In the genomic region with DNA sequence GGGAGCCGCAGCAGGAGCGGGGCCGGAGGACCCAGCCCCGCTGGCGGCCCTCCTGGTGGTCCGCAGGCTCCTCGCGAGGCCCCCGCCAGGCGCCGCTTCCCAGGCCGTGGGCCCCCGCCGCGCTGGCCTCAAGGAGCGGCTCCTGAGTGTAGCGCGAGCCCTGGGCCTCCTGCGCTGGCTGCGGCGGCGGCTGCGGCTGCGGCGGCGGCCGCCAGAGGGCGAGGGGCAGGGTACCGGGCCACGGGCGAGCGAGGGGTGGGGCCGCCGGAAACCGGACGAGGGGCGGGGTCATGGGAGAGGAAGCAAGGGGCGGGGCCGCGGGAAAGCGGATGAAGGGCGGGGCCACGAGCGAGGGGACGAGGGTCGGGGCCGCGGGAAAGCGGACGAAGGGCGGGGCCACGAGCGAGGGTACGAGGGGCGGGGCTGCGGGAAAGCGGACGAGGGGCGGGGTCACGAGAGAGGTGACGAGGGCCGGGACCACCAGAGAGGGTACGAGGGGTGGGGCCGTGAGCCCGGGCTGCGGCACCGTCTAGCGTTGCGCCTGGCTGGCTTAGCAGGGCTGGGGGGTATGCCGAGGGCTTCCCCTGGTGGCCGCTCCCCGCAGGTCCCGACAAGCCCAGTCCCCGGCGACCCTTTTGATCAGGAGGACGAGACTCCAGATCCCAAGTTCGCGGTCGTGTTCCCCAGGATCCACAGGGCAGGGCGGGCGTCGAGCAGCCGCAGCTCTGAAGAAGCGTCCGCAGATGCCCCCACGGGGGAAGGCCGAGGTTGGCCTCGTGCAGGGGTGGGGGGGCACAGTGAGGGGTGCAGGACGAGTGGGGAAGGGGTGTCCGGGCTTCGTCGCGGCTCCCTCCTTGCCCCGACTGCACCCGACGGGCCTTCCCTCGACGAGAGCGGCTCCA, we compare ENCODE assay signal across 8 cellular contexts. TPM values are rescaled to one million over a fixed set of nuclear protein-coding genes. Genes with fewer than 3 reads are reported as not detected.
DNase-seq lines count a peak whose midpoint lies in the region; ATAC-seq and TF ChIP-seq lines count a peak whose summit lies in the region.

No MANE protein-coding gene starts in this region.

- H3K9me3 ChIP-seq in DOHH2 (ENCODE audit: control insufficient read depth, insufficient read depth, low read length) (no peaks in the 10 kb centered on the region), HCT116 (ENCODE audit: control insufficient read depth in 1 of 2, insufficient read depth in 1 of 2, low read depth in 1 of 2, low read length in 2 of 2) (no peaks in the 10 kb centered on the region), SK-N-SH (no peaks in the 10 kb centered on the region), subcutaneous abdominal adipose tissue (ENCODE audit: control insufficient read depth in 5 of 5, low read length in 5 of 5) (no peaks in the 10 kb centered on the region)

- POLR2A ChIA-PET in HCT116 (lab: Charles Lee) = no interaction called here
- POLR2A ChIA-PET in SK-N-SH (lab: Yijun Ruan, JAX) = interaction anchor here (2.6 kb wide), 1 partner anchor 20 kb away, joined by 6 read pairs; no protein-coding TSS in a partner anchor

- TF ChIP-seq POLR2A in HCT116 (IDR thresholded peaks at IDR 0.05; ENCODE audit: borderline replicate concordance, extremely low read depth, insufficient read depth, insufficient read length) = no peak
- peak; percentile 46 for TF ChIP-seq POLR2A in NB4 (IDR thresholded peaks at IDR 0.05; ENCODE audit: extremely low read depth, insufficient read length)

- H3K4me1 Mint-ChIP-seq in activated naive CD4-positive, alpha-beta T cell treated with anti-CD3 and anti-CD28 coated beads, Interleukin-2, amount 50 U/mL, for 24 hours = peaks cover 4% of the 10 kb centered on the region

- H4K20me1 ChIP-seq in DOHH2 (ENCODE audit: control insufficient read depth, insufficient read depth, low read depth, low read length) = no peaks in the 10 kb centered on the region
- H4K20me1 ChIP-seq in HCT116 (ENCODE audit: insufficient read depth) = no peaks in the 10 kb centered on the region
- no peaks in the 10 kb centered on the region for H4K20me1 ChIP-seq in SK-N-SH (ENCODE audit: insufficient read depth)

- no peak; the same call in 1 of the 2 replicates for TF ChIP-seq RAD21 in HCT116 (IDR thresholded peaks at IDR 0.05; ENCODE audit: low read depth)
- TF ChIP-seq RAD21 in SK-N-SH (IDR thresholded peaks at IDR 0.05; ENCODE audit: low read length) = peak; percentile 34

- H3K27me3 ChIP-seq in DOHH2 (ENCODE audit: control insufficient read depth, low read length) = peaks cover 62% of the 10 kb centered on the region
- H3K27me3 ChIP-seq in HCT116 (ENCODE audit: insufficient read depth, low read length) = no peaks in the 10 kb centered on the region
- no peaks in the 10 kb centered on the region for H3K27me3 ChIP-seq in SK-N-SH (ENCODE audit: insufficient read depth)
- H3K27me3 ChIP-seq in subcutaneous abdominal adipose tissue (ENCODE audit: control insufficient read depth in 5 of 5, insufficient read depth in 4 of 5, low read length in 5 of 5) = no peaks in the 10 kb centered on the region

- peak in 1 of 2 experiments; percentile 68; a peak in 1 of 4 replicates for TF ChIP-seq EP300 in SK-N-SH (IDR thresholded peaks at IDR 0.05; ENCODE audit: borderline replicate concordance in 1 of 2, low read depth in 1 of 2, low read length in 1 of 2)

- peak overlapping the region; percentile 35; the same call in 1 of the 2 replicates for H3K9ac ChIP-seq in HCT116 (ENCODE audit: low read length)
- peak overlapping the region; percentile 47; the same call in 1 of the 2 replicates for H3K9ac ChIP-seq in SK-N-SH
- H3K9ac ChIP-seq in subcutaneous abdominal adipose tissue (ENCODE audit: low read length in 5 of 5) = peak overlapping the region in 3 of 5 donors; percentile 63 to 89 (median 88)

- H3K4me1 ChIP-seq in DOHH2 (ENCODE audit: control insufficient read depth, low read length) (peaks cover 30% of the 10 kb centered on the region), HCT116 (ENCODE audit: control insufficient read depth in 1 of 2, insufficient read depth in 2 of 2, low read length in 2 of 2) (peaks cover 10 to 31% of the 10 kb centered on the region in 2 experiments; a peak in 3 of 4 replicates), SK-N-SH (ENCODE audit: control insufficient read depth in 1 of 2, insufficient read depth in 2 of 2, low read depth in 1 of 2, low read length in 1 of 2) (peaks cover 0 to 16% of the 10 kb centered on the region in 2 experiments; a peak in 1 of 4 replicates), subcutaneous abdominal adipose tissue (ENCODE audit: control insufficient read depth in 5 of 5, insufficient read depth in 5 of 5, low read length in 5 of 5) (peaks cover 0 to 30% (median 25%) of the 10 kb centered on the region in 5 donors)

- no peaks in the 10 kb centered on the region for H3K36me3 Mint-ChIP-seq in activated naive CD4-positive, alpha-beta T cell treated with anti-CD3 and anti-CD28 coated beads, Interleukin-2, amount 50 U/mL, for 24 hours

- H3F3A ChIP-seq in DOHH2 (ENCODE audit: control insufficient read depth, insufficient read depth) (no peaks in the 10 kb centered on the region), SK-N-SH (replicated peaks; ENCODE audit: insufficient read depth) (no peaks in the 10 kb centered on the region)

- WGBS in SK-N-SH (ENCODE audit: low lambda C conversion rate) = 14% methylated on average over 75 of the region's 99 CpGs

- H3K79me2 ChIP-seq in DOHH2 (ENCODE audit: control insufficient read depth, low read length) (no peaks in the 10 kb centered on the region), HCT116 (ENCODE audit: insufficient read depth, low read length) (no peaks in the 10 kb centered on the region), SK-N-SH (ENCODE audit: insufficient read depth) (no peaks in the 10 kb centered on the region)

- RAD21 ChIA-PET in HCT116 (lab: Charles Lee; ENCODE audit: low non-redundant PET in 1 of 2, low total read pairs in 2 of 2, uncharacterized antibody in 2 of 2, unreplicated experiment in 2 of 2) = interaction anchor here in 1 of 2 experiments (0.6 kb wide), 1 partner anchor 11 kb away, joined by 3 read pairs; no protein-coding TSS in a partner anchor

- no peak overlapping the region for H3K27ac ChIP-seq in DOHH2 (ENCODE audit: low read depth, low read length)
- peak overlapping the region; percentile 60; the same call in 1 of the 2 replicates for H3K27ac ChIP-seq in HCT116 (ENCODE audit: low read depth, low read length)
- H3K27ac ChIP-seq in SK-N-SH (ENCODE audit: low read depth in 2 of 2, low read length in 1 of 2) = peak overlapping the region in 1 of 2 experiments; percentile 53; a peak in 1 of 4 replicates
- peak overlapping the region; percentile 62 for H3K27ac ChIP-seq in subcutaneous abdominal adipose tissue (ENCODE audit: low read depth, low read length)

- no peaks in the 10 kb centered on the region for H3K27me3 Mint-ChIP-seq in activated naive CD4-positive, alpha-beta T cell treated with anti-CD3 and anti-CD28 coated beads, Interleukin-2, amount 50 U/mL, for 24 hours

- peak; percentile 93 for ATAC-seq in HCT116

- intact Hi-C loops in HCT116 (cut with micrococcal nuclease) = no loop called here

- H3K27ac Mint-ChIP-seq in activated naive CD4-positive, alpha-beta T cell treated with anti-CD3 and anti-CD28 coated beads, Interleukin-2, amount 50 U/mL, for 24 hours = no peak overlapping the region

- no TSS peak for BruUV-seq in HCT116 (replicated peaks; lab: Mats Ljungman, UMichigan)

- H3K4me2 ChIP-seq in DOHH2 (ENCODE audit: low read length) = peak overlapping the region; percentile 80
- H3K4me2 ChIP-seq in HCT116 (ENCODE audit: low read length) = peak overlapping the region; percentile 71
- H3K4me2 ChIP-seq in SK-N-SH = peak overlapping the region; percentile 93

- H3K9me3 Mint-ChIP-seq in activated naive CD4-positive, alpha-beta T cell treated with anti-CD3 and anti-CD28 coated beads, Interleukin-2, amount 50 U/mL, for 24 hours = no peaks in the 10 kb centered on the region

- peak; percentile 71 for DNase-seq in HCT116 (ENCODE audit: low read depth, low spot score)
- peak; percentile 89 for DNase-seq in NB4 (ENCODE audit: low read depth)
- DNase-seq in SK-N-SH = peak; percentile 100
- peak; percentile 91 for DNase-seq in glomerular visceral epithelial cell (ENCODE audit: extremely low spot score)
- DNase-seq in nucleus accumbens (lab: John Stamatoyannopoulos, UW) = peak; percentile 30 to 97 (median 86)

- no peak overlapping the region for H2AFZ ChIP-seq in HCT116 (ENCODE audit: low read depth, low read length, poor library complexity, severe bottlenecking)
- H2AFZ ChIP-seq in SK-N-SH (ENCODE audit: low read depth) = peak overlapping the region; percentile 83; the same call in 1 of the 2 replicates

- H3K9me2 ChIP-seq in DOHH2 (replicated peaks; ENCODE audit: control insufficient read depth, low read length) (no peaks in the 10 kb centered on the region), HCT116 (ENCODE audit: insufficient read depth) (no peaks in the 10 kb centered on the region), SK-N-SH (no peaks in the 10 kb centered on the region)

- peak overlapping the region; percentile 74 for H3K4me3 Mint-ChIP-seq in activated naive CD4-positive, alpha-beta T cell treated with anti-CD3 and anti-CD28 coated beads, Interleukin-2, amount 50 U/mL, for 24 hours

- CTCF ChIA-PET in HCT116 (lab: Charles Lee) (interaction anchor here (0.7 to 4.3 kb wide), 3 partner anchors 12 to 43 kb away, joined by 3 to 45 read pairs (median 9); no protein-coding TSS in a partner anchor), SK-N-SH (lab: Yijun Ruan, JAX) (interaction anchor here (0.9 to 4.3 kb wide), 23 partner anchors 10 to 164 kb away, joined by 3 to 41 read pairs (median 5); a partner anchor contains a TSS)

- H3K36me3 ChIP-seq in DOHH2 (ENCODE audit: control insufficient read depth, low read length) (no peaks in the 10 kb centered on the region), HCT116 (ENCODE audit: control insufficient read depth in 1 of 2, insufficient read depth in 2 of 2, low read length in 2 of 2) (no peaks in the 10 kb centered on the region), SK-N-SH (replicated peaks in 1 of 2; ENCODE audit: control insufficient read depth in 1 of 2, insufficient read depth in 2 of 2, low read length in 1 of 2) (no peaks in the 10 kb centered on the region), subcutaneous abdominal adipose tissue (ENCODE audit: control insufficient read depth in 5 of 5, insufficient read depth in 5 of 5, low read length in 5 of 5) (peaks cover 0 to 9% (median 0%) of the 10 kb centered on the region in 5 donors)

- H3K4me3 ChIP-seq in DOHH2 (ENCODE audit: low read length) = peak overlapping the region; percentile 72
- peak overlapping the region; percentile 38 to 39 for H3K4me3 ChIP-seq in HCT116 (replicated peaks in 1 of 2; ENCODE audit: low read depth in 1 of 2, low read length in 2 of 2)
- H3K4me3 ChIP-seq in NB4 (ENCODE audit: low read depth, low read length) = peak overlapping the region; percentile 56
- peak overlapping the region; percentile 62 to 64 for H3K4me3 ChIP-seq in SK-N-SH (ENCODE audit: low read depth in 2 of 2, low read length in 1 of 2)
- H3K4me3 ChIP-seq in subcutaneous abdominal adipose tissue (ENCODE audit: low read depth in 1 of 5, low read length in 5 of 5) = peak overlapping the region in 4 of 5 donors; percentile 63 to 77 (median 74)

- peak; percentile 65 for TF ChIP-seq CTCF in DOHH2 (IDR thresholded peaks at IDR 0.05; ENCODE audit: low read depth, low read length, poor library complexity, severe bottlenecking)
- peak; percentile 37 to 58 (median 42); a peak in 5 of 6 replicates for TF ChIP-seq CTCF in HCT116 (IDR thresholded peaks at IDR 0.05 in 2 of 3, conservative IDR thresholded peaks at IDR 0.05 in 1 of 3; ENCODE audit: borderline replicate concordance in 1 of 3, insufficient read depth in 1 of 3, low read depth in 2 of 3, low read length in 2 of 3)
- TF ChIP-seq CTCF in NB4 (IDR thresholded peaks at IDR 0.05; ENCODE audit: low read depth, low read length) = peak; percentile 11
- peak; percentile 60 for TF ChIP-seq CTCF in SK-N-SH (IDR thresholded peaks at IDR 0.05)

RNA-seq across cellular contexts. Expression of a gene that starts 1.7 kb away (rescaled TPM):
- total RNA-seq in HCT116 (2021; ENCODE audit: unreplicated experiment) = 30.3 TPM
- 24.7 and 39.5 TPM in 2 replicates for polyA plus RNA-seq in HCT116 (2012)
- 9.7 and 10.3 TPM in 2 replicates for polyA plus RNA-seq in SK-N-SH (2012; rRNA removed)
- 1.2 and 2.0 TPM in 2 replicates for polyA plus RNA-seq in SK-N-SH (2012; cell fraction: cytosol; rRNA removed)
- polyA plus RNA-seq in SK-N-SH (2012; cell fraction: nucleus; rRNA removed) = 82.9 and 131 TPM in 2 replicates

RNA-seq across cellular contexts. Expression of a gene that starts 44.0 kb away (rescaled TPM):
- total RNA-seq in HCT116 (2021; ENCODE audit: unreplicated experiment) = 0.12 TPM
- 0.79 and 1.0 TPM in 2 replicates for polyA plus RNA-seq in HCT116 (2012)
- 0.02 TPM in 1 of 2 replicates, not detected in the other for polyA plus RNA-seq in SK-N-SH (2012; rRNA removed)
- not detected in 2 replicates for polyA plus RNA-seq in SK-N-SH (2012; cell fraction: cytosol; rRNA removed)
- polyA plus RNA-seq in SK-N-SH (2012; cell fraction: nucleus; rRNA removed) = 0.14 and 0.39 TPM in 2 replicates

Comparison
In these comparisons a context has a peak if more than half of its experiments do, and no peak if none do; other contexts are left out.
1. CTCF ChIP-seq: peak in every context shown above with its lines; median percentile 65 in DOHH2; 60 in SK-N-SH; 42 in HCT116; 11 in NB4.
2. H3K9ac ChIP-seq: peak in every context shown above with its lines; median percentile 88 in subcutaneous abdominal adipose tissue; 47 in SK-N-SH; 35 in HCT116.